Comparison of ENCODE assay signal across 15 cellular contexts in genomic region chr1:116051896-116052295, GRCh38. TPM values are rescaled to one million over a fixed set of nuclear protein-coding genes. Genes with fewer than 3 reads are reported as not detected.
"Had no signal": no experiment of that assay in that cellular context is flagged by ENCODE, and none has a peak within 500 bp of the region (broad histone marks: within the 10 kb centered on the region; RNA-seq: fewer than 3 reads in every experiment).

No MANE protein-coding gene starts in this region.

RNA-seq across cellular contexts. Expression of gene MAB21L3, which starts 59.3 kb away (rescaled TPM):
- total RNA-seq: activated B cell treated with CpG ODN at 0.5 μM for 24 hours; activated CD4-positive, alpha-beta memory T cell treated with anti-CD3 and anti-CD28 coated beads for 36 hours; activated CD4-positive, alpha-beta memory T cell treated with anti-CD3 and anti-CD28 coated beads, Interleukin-2, amount 10 ng/mL, durations not matched to agents 7 days and 5 days; activated CD4-positive, alpha-beta T cell treated with anti-CD3 and anti-CD28 coated beads for 36 hours; activated CD4-positive, alpha-beta T cell treated with anti-CD3 and anti-CD28 coated beads, Interleukin-2, amount 10 ng/mL, durations not matched to agents 24 days and 14 days; activated CD4-positive, alpha-beta T cell treated with anti-CD3 and anti-CD28 coated beads, Interleukin-2, amount 10 ng/mL, durations not matched to agents 7 days and 5 days; activated CD8-positive, alpha-beta memory T cell treated with anti-CD3 and anti-CD28 coated beads for 36 hours; activated CD8-positive, alpha-beta memory T cell treated with anti-CD3 and anti-CD28 coated beads, Interleukin-2, amount 10 ng/mL, durations not matched to agents 7 days and 5 days; activated CD8-positive, alpha-beta T cell treated with anti-CD3 and anti-CD28 coated beads for 36 hours; activated CD8-positive, alpha-beta T cell treated with anti-CD3 and anti-CD28 coated beads, Interleukin-2, amount 10 ng/mL, durations not matched to agents 7 days and 5 days; T-cell; T-helper 1 cell treated with Interleukin-12 subunit alpha and Interleukin-12 subunit beta and Interleukin-4 antibody, amounts not matched to agents 30 ng/mL and 1 ng/mL, for 36 hours; T-helper 17 cell; T-helper 2 cell treated with Interferon-gamma antibody and Interleukin-4, amounts not matched to agents 100 ng/mL and 5 ng/mL, for 36 hours; WTC11 had no signal
